In the genomic region with DNA sequence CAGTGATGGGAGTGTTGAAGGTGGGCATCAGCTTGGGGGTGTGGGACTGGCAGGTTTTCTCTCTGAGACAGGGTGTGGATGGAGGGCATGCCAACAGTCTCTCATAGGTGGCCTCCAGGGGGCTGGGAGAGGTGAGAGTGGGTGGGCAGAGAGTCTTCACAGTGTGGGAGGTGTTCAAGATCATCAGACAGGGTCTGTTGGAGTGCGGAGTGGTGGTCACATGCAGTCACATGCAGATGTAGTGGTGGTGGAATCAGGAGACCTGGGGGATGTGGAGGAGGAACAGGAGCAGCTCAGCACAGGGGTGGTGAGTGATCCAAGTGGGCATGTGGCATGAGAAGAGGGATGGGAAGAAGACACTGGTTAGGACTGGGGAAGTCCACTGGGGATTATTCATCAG, we compare ENCODE assay signal across 23 cellular contexts. TPM values are rescaled to one million over a fixed set of nuclear protein-coding genes. Genes with fewer than 3 reads are reported as not detected.
A peak's percentile ranks its signal among the peaks of the same experiment; 100 is the strongest.
DNase-seq lines count a peak whose midpoint lies in the region; ATAC-seq, FAIRE-seq and TF ChIP-seq lines count a peak whose summit lies in the region.
"Had no signal": no experiment of that assay in that cellular context is flagged by ENCODE, and none has a peak within 500 bp of the region (broad histone marks: within the 10 kb centered on the region; RNA-seq: fewer than 3 reads in every experiment).

No MANE protein-coding gene starts in this region.

- peaks cover 32 to 59% (median 54%) of the 10 kb centered on the region in 3 donors for H3K4me1 Mint-ChIP-seq in IgD-negative memory B cell
- peaks cover 81% of the 10 kb centered on the region for H3K4me1 Mint-ChIP-seq in stimulated activated memory B cell treated with anti-CD40 and anti-IgM and Interleukin-4, amounts not matched to agents 10 μg/mL and 1 μg/mL and 100 μg/mL, for 72 hours
- peaks cover 10 to 19% of the 10 kb centered on the region in 2 donors for H3K4me1 Mint-ChIP-seq in natural killer cell treated with Interleukin-12 subunit alpha and Interleukin-12 subunit beta and Interleukin-15 and Interleukin-18, amount 100 ng/mL, for 72 hours (ENCODE audit: low read depth in 2 of 2)

- intact Hi-C loops in transverse colon (cut with DNase I; ENCODE audit: low total_unique reads) (no loop called here), right cardiac atrium (cut with DNase I) (no loop called here)

- H3K4me2 ChIP-seq in DND-41 (ENCODE audit: insufficient read depth, low read length), result no peak overlapping the region

- DNase-seq in DND-41 (no peak), bronchial epithelial cell (ENCODE audit: low read depth) (no peak), transverse colon (no peak), right cardiac atrium (no peak), NCI-H2196 (lab: John Stamatoyannopoulos, UW; ENCODE audit: unreplicated experiment) (no peak)
- no peak for DNase-seq in natural killer cell treated with Interleukin-12 subunit alpha and Interleukin-12 subunit beta and Interleukin-15 and Interleukin-18, amount 100 ng/mL, for 72 hours (ENCODE audit: low spot score)
- DNase-seq: dermis blood vessel endothelial cell; EL; foreskin keratinocyte; GOT3; kidney; naive thymus-derived CD4-positive, alpha-beta T cell; NCI-H1436 treated with DMSO at 0.1 percent for 48 hours; NCI-H748 treated with DMSO at 0.1 percent for 48 hours; posterior cingulate gyrus; stimulated activated CD4-positive, alpha-beta T cell treated with anti-CD3 and anti-CD28 coated beads, Interleukin-4, amount 100 ng/mL, for 1 hour; T-helper 9 cell had no signal

- H4K20me1 ChIP-seq in DND-41 (ENCODE audit: insufficient read depth, low read length), result peaks cover 61% of the 10 kb centered on the region

- H3K4me1 ChIP-seq in DND-41 (ENCODE audit: insufficient read depth, low read length), result 0 out of 2 replicates have a peak, but pooled peaks cover under 1% of the 10 kb centered on the region
- peaks cover 2 to 27% (median 9%) of the 10 kb centered on the region in 4 donors for H3K4me1 ChIP-seq in transverse colon
- H3K4me1 ChIP-seq in right cardiac atrium (ENCODE audit: control insufficient read depth, insufficient read depth, low read length), result peaks cover 2% of the 10 kb centered on the region

- no peak overlapping the region for H3K9ac ChIP-seq in DND-41 (ENCODE audit: low read depth, low read length)

- H3K9me3 Mint-ChIP-seq in IgD-negative memory B cell, result no peaks in the 10 kb centered on the region
- H3K9me3 Mint-ChIP-seq in stimulated activated memory B cell treated with anti-CD40 and anti-IgM and Interleukin-4, amounts not matched to agents 10 μg/mL and 1 μg/mL and 100 μg/mL, for 72 hours, result no peaks in the 10 kb centered on the region
- no peaks in the 10 kb centered on the region for H3K9me3 Mint-ChIP-seq in natural killer cell treated with Interleukin-12 subunit alpha and Interleukin-12 subunit beta and Interleukin-15 and Interleukin-18, amount 100 ng/mL, for 72 hours
- H3K9me3 Mint-ChIP-seq: naive thymus-derived CD4-positive, alpha-beta T cell had no signal

- peak; percentile 35; the same call in 1 of the 3 replicates for ATAC-seq in DND-41 (ENCODE audit: insufficient read depth, low read depth)
- ATAC-seq in stimulated activated memory B cell treated with anti-CD40 and anti-IgM and Interleukin-4, amounts not matched to agents 10 μg/mL and 1 μg/mL and 100 μg/mL, for 72 hours, result peak; percentile 4
- ATAC-seq in natural killer cell treated with Interleukin-12 subunit alpha and Interleukin-12 subunit beta and Interleukin-15 and Interleukin-18, amount 100 ng/mL, for 72 hours, result no peak
- ATAC-seq in right cardiac atrium, result no peak

- TF ChIP-seq POLR2A in transverse colon (IDR thresholded peaks at IDR 0.05), result no peak

- H3K36me3 Mint-ChIP-seq in IgD-negative memory B cell, result peaks cover 2% of the 10 kb centered on the region
- peaks cover 65% of the 10 kb centered on the region for H3K36me3 Mint-ChIP-seq in stimulated activated memory B cell treated with anti-CD40 and anti-IgM and Interleukin-4, amounts not matched to agents 10 μg/mL and 1 μg/mL and 100 μg/mL, for 72 hours
- H3K36me3 Mint-ChIP-seq in natural killer cell treated with Interleukin-12 subunit alpha and Interleukin-12 subunit beta and Interleukin-15 and Interleukin-18, amount 100 ng/mL, for 72 hours, result no peaks in the 10 kb centered on the region

- TF ChIP-seq CTCF in DND-41 (IDR thresholded peaks at IDR 0.05; ENCODE audit: borderline replicate concordance, extremely low read depth, low read length, poor library complexity, severe bottlenecking), result no peak
- TF ChIP-seq CTCF in bronchial epithelial cell (IDR thresholded peaks at IDR 0.05; ENCODE audit: insufficient read depth, low read length, severe bottlenecking), result no peak
- no peak for TF ChIP-seq CTCF in transverse colon (IDR thresholded peaks at IDR 0.05)

- no peak overlapping the region for H3K4me3 ChIP-seq in DND-41 (ENCODE audit: low read depth in 1 of 2, low read length in 2 of 2)
- H3K4me3 ChIP-seq in bronchial epithelial cell (ENCODE audit: low read depth, low read length), result no peak overlapping the region
- H3K4me3 ChIP-seq in transverse colon, result no peak overlapping the region
- H3K4me3 ChIP-seq in right cardiac atrium (ENCODE audit: low read length), result no peak overlapping the region
- H3K4me3 ChIP-seq: adrenal gland, SJSA1 had no signal

- H3K36me3 ChIP-seq in DND-41 (ENCODE audit: insufficient read depth, low read length) (peaks cover 83% of the 10 kb centered on the region), bronchial epithelial cell (ENCODE audit: control insufficient read depth, insufficient read depth, low read length) (peaks cover 8% of the 10 kb centered on the region), transverse colon (peaks cover 0 to 6% (median 0%) of the 10 kb centered on the region in 4 donors)
- H3K36me3 ChIP-seq: SJSA1 had no signal

- peak overlapping the region in 1 of 4 donors; percentile 21 for H3K4me3 Mint-ChIP-seq in IgD-negative memory B cell
- peak overlapping the region; percentile 74 for H3K4me3 Mint-ChIP-seq in stimulated activated memory B cell treated with anti-CD40 and anti-IgM and Interleukin-4, amounts not matched to agents 10 μg/mL and 1 μg/mL and 100 μg/mL, for 72 hours
- H3K4me3 Mint-ChIP-seq in natural killer cell treated with Interleukin-12 subunit alpha and Interleukin-12 subunit beta and Interleukin-15 and Interleukin-18, amount 100 ng/mL, for 72 hours, result no peak overlapping the region
- H3K4me3 Mint-ChIP-seq: naive thymus-derived CD4-positive, alpha-beta T cell had no signal

- no peak for TF ChIP-seq EP300 in transverse colon (IDR thresholded peaks at IDR 0.05; ENCODE audit: low read depth)

- no peaks in the 10 kb centered on the region for H3K27me3 ChIP-seq in DND-41 (ENCODE audit: insufficient read depth, low read length, poor library complexity)
- H3K27me3 ChIP-seq in bronchial epithelial cell (ENCODE audit: control insufficient read depth, insufficient read depth, low read length), result no peaks in the 10 kb centered on the region
- no peaks in the 10 kb centered on the region for H3K27me3 ChIP-seq in transverse colon
- no peaks in the 10 kb centered on the region for H3K27me3 ChIP-seq in right cardiac atrium (ENCODE audit: control insufficient read depth, insufficient read depth)
- H3K27me3 ChIP-seq: adrenal gland, foreskin keratinocyte, SJSA1 had no signal

- WGBS in transverse colon (ENCODE audit: low coverage in 1 of 2), 2 donors, result 0 to 52% methylated on average over 1 of the region's 1 CpG
- WGBS in right cardiac atrium, result 100% methylated on average over 1 of the region's 1 CpG

- peaks cover 1% of the 10 kb centered on the region for H3K27me3 Mint-ChIP-seq in IgD-negative memory B cell
- H3K27me3 Mint-ChIP-seq in stimulated activated memory B cell treated with anti-CD40 and anti-IgM and Interleukin-4, amounts not matched to agents 10 μg/mL and 1 μg/mL and 100 μg/mL, for 72 hours, result no peaks in the 10 kb centered on the region
- no peaks in the 10 kb centered on the region for H3K27me3 Mint-ChIP-seq in natural killer cell treated with Interleukin-12 subunit alpha and Interleukin-12 subunit beta and Interleukin-15 and Interleukin-18, amount 100 ng/mL, for 72 hours
- H3K27me3 Mint-ChIP-seq: naive thymus-derived CD4-positive, alpha-beta T cell had no signal

- H3K9me3 ChIP-seq in DND-41 (ENCODE audit: insufficient read depth, low read length, severe bottlenecking), result no peaks in the 10 kb centered on the region
- no peaks in the 10 kb centered on the region for H3K9me3 ChIP-seq in transverse colon
- H3K9me3 ChIP-seq in right cardiac atrium (ENCODE audit: control insufficient read depth, low read length), result no peaks in the 10 kb centered on the region
- H3K9me3 ChIP-seq: adrenal gland, SJSA1 had no signal

- H3K79me2 ChIP-seq in DND-41 (ENCODE audit: insufficient read depth, low read length), result peaks cover 54% of the 10 kb centered on the region

- H3K27ac ChIP-seq in DND-41 (ENCODE audit: low read length) (no peak overlapping the region), transverse colon (no peak overlapping the region), right cardiac atrium (ENCODE audit: low read length) (no peak overlapping the region)
- H3K27ac ChIP-seq: SJSA1 had no signal

- peak overlapping the region; percentile 82 to 99 (median 97) for H3K27ac Mint-ChIP-seq in IgD-negative memory B cell
- H3K27ac Mint-ChIP-seq in stimulated activated memory B cell treated with anti-CD40 and anti-IgM and Interleukin-4, amounts not matched to agents 10 μg/mL and 1 μg/mL and 100 μg/mL, for 72 hours, result peak overlapping the region; percentile 87
- H3K27ac Mint-ChIP-seq in natural killer cell treated with Interleukin-12 subunit alpha and Interleukin-12 subunit beta and Interleukin-15 and Interleukin-18, amount 100 ng/mL, for 72 hours, result no peak overlapping the region

- in situ Hi-C loops in transverse colon (cut with MboI; ENCODE audit: low pct_ligation_motif_present in 1 of 4, low pct_unique_long_range_greater_than_20kb in 1 of 4, low sequenced_read_pairs in 3 of 4), result no loop called here

- peak; percentile 92 for FAIRE-seq in bronchial epithelial cell (lab: Jason Lieb, UNC)
- FAIRE-seq: kidney had no signal

- H2AFZ ChIP-seq in DND-41 (ENCODE audit: low read depth, low read length), result no peak overlapping the region

RNA-seq across cellular contexts. Expression of gene GM2A, which starts 5.8 kb away (rescaled TPM):
- polyA plus RNA-seq in IgD-negative memory B cell (31.5 TPM), right cardiac atrium (27.7 TPM)
- total RNA-seq in bronchial epithelial cell (85.4 and 121 TPM in 2 replicates), transverse colon (10 to 100 TPM in 2 of 4 donors, 1 to 10 TPM in 2; 5.6 to 19.5 (median 11.2) TPM), right cardiac atrium (10 to 100 TPM; 30.1 to 43.4 (median 35.3) TPM)
- total RNA-seq in natural killer cell treated with Interleukin-12 subunit alpha and Interleukin-12 subunit beta and Interleukin-15 and Interleukin-18, amount 100 ng/mL, for 72 hours, result 10 to 100 TPM; 15.4 to 15.9 TPM

RNA-seq across cellular contexts. Expression of gene CCDC69, which starts 34.9 kb away (rescaled TPM):
- polyA plus RNA-seq in IgD-negative memory B cell (75.5 TPM), right cardiac atrium (244 TPM)
- total RNA-seq in bronchial epithelial cell (0.79 and 1.7 TPM in 2 replicates), transverse colon (10 to 100 TPM; 37.7 to 89.2 (median 62.1) TPM), right cardiac atrium (100 to 1,000 TPM; 167 to 194 (median 190) TPM)
- 10 to 100 TPM; 59.6 to 98.5 TPM for total RNA-seq in natural killer cell treated with Interleukin-12 subunit alpha and Interleukin-12 subunit beta and Interleukin-15 and Interleukin-18, amount 100 ng/mL, for 72 hours

RNA-seq across cellular contexts. Expression of gene SLC36A3, which starts 44.8 kb away (rescaled TPM):
- polyA plus RNA-seq in IgD-negative memory B cell (not detected), right cardiac atrium (not detected)
- total RNA-seq in bronchial epithelial cell (not detected in 2 replicates), transverse colon (not detected), right cardiac atrium (not detected)
- total RNA-seq in natural killer cell treated with Interleukin-12 subunit alpha and Interleukin-12 subunit beta and Interleukin-15 and Interleukin-18, amount 100 ng/mL, for 72 hours, result not detected
- total RNA-seq: adrenal gland; dermis blood vessel endothelial cell; foreskin keratinocyte; kidney; naive thymus-derived CD4-positive, alpha-beta T cell; SJSA1; skeletal muscle tissue; temporal lobe had no signal
- polyA plus RNA-seq: adrenal gland; foreskin keratinocyte; naive thymus-derived CD4-positive, alpha-beta T cell had no signal

Comparison
In these comparisons a context has a peak if more than half of its experiments do, and no peak if none do; other contexts are left out.
1. ATAC-seq: peak in DND-41 (single experiment) and stimulated activated memory B cell treated with anti-CD40 and anti-IgM and Interleukin-4, amounts not matched to agents 10 μg/mL and 1 μg/mL and 100 μg/mL, for 72 hours (single experiment); none in natural killer cell treated with Interleukin-12 subunit alpha and Interleukin-12 subunit beta and Interleukin-15 and Interleukin-18, amount 100 ng/mL, for 72 hours (0 of 2) and right cardiac atrium (0 of 2).
2. H3K27ac Mint-ChIP-seq: peak in IgD-negative memory B cell (3 of 3) and stimulated activated memory B cell treated with anti-CD40 and anti-IgM and Interleukin-4, amounts not matched to agents 10 μg/mL and 1 μg/mL and 100 μg/mL, for 72 hours (single experiment); none in natural killer cell treated with Interleukin-12 subunit alpha and Interleukin-12 subunit beta and Interleukin-15 and Interleukin-18, amount 100 ng/mL, for 72 hours (0 of 2).
3. RNA of gene CCDC69, which starts 34.9 kb away (total RNA-seq): 167 to 194 TPM in right cardiac atrium, 59.6 to 98.5 TPM in natural killer cell treated with Interleukin-12 subunit alpha and Interleukin-12 subunit beta and Interleukin-15 and Interleukin-18, amount 100 ng/mL, for 72 hours and 37.7 to 89.2 TPM in transverse colon; 0.79 to 1.7 TPM in bronchial epithelial cell; every median in the first group is over 10 times any median in the second.